ENCODE assay signal across 1 cellular context in genomic region chr13:106466691-106467405, GRCh38.
TF ChIP-seq lines count a peak whose summit lies in the region.

No MANE protein-coding gene starts in this region.

TF ChIP-seq in neural cell, 6 proteins besides CTCF, POLR2A, EP300 and RAD21 (continued from another document):
- TF ChIP-seq REST (IDR thresholded peaks at IDR 0.05; ENCODE audit: borderline replicate concordance), result no peak
- no peak for TF ChIP-seq SMC3 (conservative IDR thresholded peaks at IDR 0.05; ENCODE audit: poor library complexity)
- no peak for TF ChIP-seq POLR2AphosphoS5 (IDR thresholded peaks at IDR 0.05)
